Comparison of ENCODE assay signal across 12 cellular contexts in the genomic region with DNA sequence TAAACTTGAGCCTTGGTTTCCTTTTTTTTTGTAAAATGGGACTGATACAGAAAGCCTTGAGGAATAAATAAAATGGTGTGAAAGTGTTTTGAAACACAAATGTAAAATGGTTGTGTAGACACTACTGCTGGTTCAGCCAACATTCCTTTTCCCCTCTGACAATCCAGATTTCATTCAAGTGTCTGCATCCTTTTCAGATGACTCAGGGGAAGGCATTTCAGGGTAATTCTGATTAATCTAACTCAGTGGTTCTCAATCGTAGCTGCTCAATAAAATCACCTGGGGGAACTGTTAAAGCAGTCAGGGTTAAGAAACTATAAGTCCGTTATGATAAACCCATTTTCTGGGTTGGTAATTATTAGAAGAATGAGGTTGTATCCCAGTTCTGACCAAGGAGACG. TPM values are rescaled to one million over a fixed set of nuclear protein-coding genes. Genes with fewer than 3 reads are reported as not detected.
A peak's percentile ranks its signal among the peaks of the same experiment; 100 is the strongest.
DNase-seq lines count a peak whose midpoint lies in the region; ATAC-seq and TF ChIP-seq lines count a peak whose summit lies in the region.
"Had no signal": no experiment of that assay in that cellular context is flagged by ENCODE, and none has a peak within 500 bp of the region (broad histone marks: within the 10 kb centered on the region; RNA-seq: fewer than 3 reads in every experiment).

No MANE protein-coding gene starts in this region.

- DNase-seq in AG08396 (ENCODE audit: low spot score) = peak; percentile 80
- DNase-seq in chondrocyte (ENCODE audit: low spot score) = no peak
- DNase-seq in mesendoderm = peak; percentile 92
- DNase-seq in natural killer cell = no peak
- DNase-seq in activated CD4-positive, CD25-positive, alpha-beta regulatory T cell (lab: John Stamatoyannopoulos, UW) = no peak
- no peak for DNase-seq in stimulated activated naive CD4-positive, alpha-beta T cell treated with Interleukin-2 at 50 U/mL for 16 hours (lab: John Stamatoyannopoulos, UW)
- DNase-seq in progenitor cell of endocrine pancreas (ENCODE audit: low spot score, unreplicated experiment) = no peak
- DNase-seq: CD8-positive, alpha-beta memory T cell; colonic mucosa; stimulated activated CD4-positive, alpha-beta T cell treated with anti-CD3 and anti-CD28 coated beads, Interleukin-15, amount 100 ng/mL, for 24 hours had no signal

- no peak overlapping the region for H4K8ac ChIP-seq in mesendoderm (ENCODE audit: low read depth, low read length)

- H3K79me2 ChIP-seq in KMS-11 (ENCODE audit: insufficient read depth, low read depth) (peaks cover 95% of the 10 kb centered on the region), mesendoderm (ENCODE audit: control insufficient read depth, insufficient read depth, low read length) (no peaks in the 10 kb centered on the region)

- H3K9me3 Mint-ChIP-seq in chondrocyte (ENCODE audit: low read depth) (no peaks in the 10 kb centered on the region), natural killer cell (no peaks in the 10 kb centered on the region), progenitor cell of endocrine pancreas (ENCODE audit: low read depth) (no peaks in the 10 kb centered on the region)
- H3K9me3 Mint-ChIP-seq: CD8-positive, alpha-beta memory T cell had no signal

- H3K23ac ChIP-seq in mesendoderm (ENCODE audit: low read length) = no peak overlapping the region

- WGBS in mesendoderm (ENCODE audit: extremely low coverage, insufficient coverage, low lambda C conversion rate) = no CpG with 5 or more reads among the region's 3 CpGs

- no peak for ATAC-seq in natural killer cell
- ATAC-seq: left lobe of liver had no signal

- H3K27me3 ChIP-seq in KMS-11 (ENCODE audit: insufficient read depth, low read depth) (no peaks in the 10 kb centered on the region), mesendoderm (ENCODE audit: insufficient read depth, low read length, poor library complexity) (no peaks in the 10 kb centered on the region)
- H3K27me3 ChIP-seq: colonic mucosa had no signal

- H3K4me1 ChIP-seq in KMS-11 (ENCODE audit: low read depth, poor library complexity, severe bottlenecking) (peaks cover 60% of the 10 kb centered on the region), mesendoderm (ENCODE audit: control insufficient read depth, low read depth, low read length) (no peaks in the 10 kb centered on the region)

- H3K27ac Mint-ChIP-seq in chondrocyte (ENCODE audit: unreplicated experiment) (peak overlapping the region; percentile 90), natural killer cell (no peak overlapping the region), progenitor cell of endocrine pancreas (no peak overlapping the region)
- H3K27ac Mint-ChIP-seq: CD8-positive, alpha-beta memory T cell had no signal

- TF ChIP-seq CTCF in KMS-11 (conservative IDR thresholded peaks at IDR 0.05; ENCODE audit: low read depth, low read length) (no peak), chondrocyte (IDR thresholded peaks at IDR 0.05) (no peak), natural killer cell (IDR thresholded peaks at IDR 0.05) (no peak), progenitor cell of endocrine pancreas (IDR thresholded peaks at IDR 0.05; ENCODE audit: unreplicated experiment) (no peak)

- H3K27ac ChIP-seq in KMS-11 (no peak overlapping the region), mesendoderm (ENCODE audit: low read depth, low read length) (peak overlapping the region; percentile 3)
- H3K27ac ChIP-seq: colonic mucosa had no signal

- H4K5ac ChIP-seq in mesendoderm (ENCODE audit: low read length) = no peak overlapping the region

- H3K36me3 Mint-ChIP-seq in chondrocyte (ENCODE audit: low read depth) (peaks cover 6% of the 10 kb centered on the region), natural killer cell (no peaks in the 10 kb centered on the region), progenitor cell of endocrine pancreas (ENCODE audit: insufficient read depth) (no peaks in the 10 kb centered on the region)

- no peak overlapping the region for H3K9ac ChIP-seq in KMS-11
- H3K9ac ChIP-seq in mesendoderm (ENCODE audit: low read length) = no peak overlapping the region

- H2BK15ac ChIP-seq in mesendoderm (replicated peaks; ENCODE audit: low read depth) = no peak overlapping the region

- no peak overlapping the region for H2BK120ac ChIP-seq in mesendoderm (ENCODE audit: low read depth, low read length)

- H3K4me2 ChIP-seq in KMS-11 (peak overlapping the region; percentile 93), mesendoderm (ENCODE audit: low read length) (no peak overlapping the region)

- no peak overlapping the region for H2BK5ac ChIP-seq in mesendoderm (ENCODE audit: low read length)

- no peak overlapping the region for H3K18ac ChIP-seq in mesendoderm (ENCODE audit: low read length)

- no peak overlapping the region for H3K4ac ChIP-seq in mesendoderm (ENCODE audit: low read depth, low read length)

- H3K56ac ChIP-seq in mesendoderm (ENCODE audit: low read length) = no peak overlapping the region

- H3K36me3 ChIP-seq in KMS-11 (ENCODE audit: insufficient read depth) (no peaks in the 10 kb centered on the region), mesendoderm (ENCODE audit: control insufficient read depth, insufficient read depth, low read length) (no peaks in the 10 kb centered on the region)
- H3K36me3 ChIP-seq: colonic mucosa had no signal

- H2AFZ ChIP-seq in KMS-11 (ENCODE audit: low read depth) = no peak overlapping the region

- H3K79me1 ChIP-seq in mesendoderm (ENCODE audit: low read length) = no peaks in the 10 kb centered on the region

- intact Hi-C loops in natural killer cell (cut with micrococcal nuclease) = no loop called here

- H3K4me1 Mint-ChIP-seq in chondrocyte (ENCODE audit: low read depth) (peaks cover 77% of the 10 kb centered on the region), natural killer cell (peaks cover 55 to 59% of the 10 kb centered on the region in 2 donors), progenitor cell of endocrine pancreas (ENCODE audit: low read depth) (peaks cover 20% of the 10 kb centered on the region)

- no peak overlapping the region for H2AK5ac ChIP-seq in mesendoderm (ENCODE audit: low read length)

- H3K4me3 Mint-ChIP-seq in chondrocyte (ENCODE audit: unreplicated experiment) (peak overlapping the region; percentile 94), natural killer cell (no peak overlapping the region), progenitor cell of endocrine pancreas (ENCODE audit: low read depth) (no peak overlapping the region)

- H3K27me3 Mint-ChIP-seq in chondrocyte (ENCODE audit: low read depth) = no peaks in the 10 kb centered on the region
- no peaks in the 10 kb centered on the region for H3K27me3 Mint-ChIP-seq in natural killer cell (ENCODE audit: low read depth in 2 of 2)
- H3K27me3 Mint-ChIP-seq in progenitor cell of endocrine pancreas = peaks cover 10% of the 10 kb centered on the region

- peaks cover 45% of the 10 kb centered on the region for H4K20me1 ChIP-seq in KMS-11 (ENCODE audit: insufficient read depth)

- no peak overlapping the region for H3K4me3 ChIP-seq in KMS-11 (IDR thresholded peaks at IDR 0.05; ENCODE audit: insufficient read depth, low read depth, low read length)
- H3K4me3 ChIP-seq in mesendoderm (ENCODE audit: low read length) = no peak overlapping the region
- H3K4me3 ChIP-seq: colonic mucosa had no signal

RNA-seq across cellular contexts. Expression of gene ARHGAP10, which starts 4.6 kb away (rescaled TPM):
- total RNA-seq in chondrocyte = 111 to 119 TPM (median 111 TPM) in 3 replicates
- 12.9 TPM for polyA plus RNA-seq in mesendoderm (2013, experiment 1 of 2)
- 13.3 TPM for polyA plus RNA-seq in mesendoderm (2013, experiment 2 of 2)
- total RNA-seq in natural killer cell = 10 to 100 TPM; 13.9 to 28.7 (median 23.2) TPM
- 11.0 and 13.1 TPM in 2 replicates for total RNA-seq in progenitor cell of endocrine pancreas

RNA-seq across cellular contexts. Expression of gene PRMT9, which starts 52.5 kb away (rescaled TPM):
- total RNA-seq in chondrocyte = 7.0 to 9.8 TPM (median 7.8 TPM) in 3 replicates
- polyA plus RNA-seq in mesendoderm (2013, experiment 1 of 2) = 4.7 TPM
- 4.8 TPM for polyA plus RNA-seq in mesendoderm (2013, experiment 2 of 2)
- total RNA-seq in natural killer cell = 10 to 100 TPM; 13.4 to 16.6 (median 13.7) TPM
- total RNA-seq in progenitor cell of endocrine pancreas = 13.0 and 13.5 TPM in 2 replicates

Comparison
In these comparisons a context has a peak if more than half of its experiments do, and no peak if none do; other contexts are left out.
1. DNase-seq: peak in AG08396 (single experiment) and mesendoderm (single experiment); none in chondrocyte (single experiment), natural killer cell (single experiment), activated CD4-positive, CD25-positive, alpha-beta regulatory T cell (0 of 4), stimulated activated naive CD4-positive, alpha-beta T cell treated with Interleukin-2 at 50 U/mL for 16 hours (single experiment) and progenitor cell of endocrine pancreas (single experiment).